13 cellular contexts compared by ENCODE assay signal in genomic region chr10:88076027-88076880, GRCh38.
DNase-seq lines count a peak whose midpoint lies in the region; ATAC-seq lines count a peak whose summit lies in the region.
"Had no signal": no experiment of that assay in that cellular context is flagged by ENCODE, and none has a peak within 500 bp of the region (broad histone marks: within the 10 kb centered on the region; RNA-seq: fewer than 3 reads in every experiment).

No MANE protein-coding gene starts in this region.

- intact Hi-C loops in activated T-helper 1 cell treated with anti-CD3 and anti-CD28 coated beads, Interleukin-12 subunit alpha, Interleukin-12 subunit beta, Interleukin-2, Interleukin-4 antibody, amounts not matched to agents 30 ng/mL and 10 ng/mL and 1 ng/mL, durations not matched to agents 14 hours and 24 hours and 36 hours (cut with micrococcal nuclease): no loop called here

- H3K9me3 Mint-ChIP-seq in immature natural killer cell: no peaks in the 10 kb centered on the region
- no peaks in the 10 kb centered on the region for H3K9me3 Mint-ChIP-seq in activated CD4-positive, alpha-beta memory T cell treated with anti-CD3 and anti-CD28 coated beads, Interleukin-2, amount 10 ng/mL, durations not matched to agents 7 days and 5 days
- H3K9me3 Mint-ChIP-seq in activated T-helper 1 cell treated with anti-CD3 and anti-CD28 coated beads, Interleukin-12 subunit alpha, Interleukin-12 subunit beta, Interleukin-2, Interleukin-4 antibody, amounts not matched to agents 30 ng/mL and 10 ng/mL and 1 ng/mL, durations not matched to agents 14 hours and 24 hours and 36 hours: no peaks in the 10 kb centered on the region
- H3K9me3 Mint-ChIP-seq: dendritic cell treated with granulocyte-macrophage colony-stimulating factor and Interleukin-4, amounts not matched to agents 40 ng/mL and 50 ng/mL, for 4 days; WTC11 had no signal

- peak overlapping the region; percentile 23 to 68 (median 55) for H3K4me3 Mint-ChIP-seq in immature natural killer cell
- no peak overlapping the region for H3K4me3 Mint-ChIP-seq in activated CD4-positive, alpha-beta memory T cell treated with anti-CD3 and anti-CD28 coated beads, Interleukin-2, amount 10 ng/mL, durations not matched to agents 7 days and 5 days
- no peak overlapping the region for H3K4me3 Mint-ChIP-seq in activated T-helper 1 cell treated with anti-CD3 and anti-CD28 coated beads, Interleukin-12 subunit alpha, Interleukin-12 subunit beta, Interleukin-2, Interleukin-4 antibody, amounts not matched to agents 30 ng/mL and 10 ng/mL and 1 ng/mL, durations not matched to agents 14 hours and 24 hours and 36 hours
- H3K4me3 Mint-ChIP-seq: dendritic cell treated with granulocyte-macrophage colony-stimulating factor and Interleukin-4, amounts not matched to agents 40 ng/mL and 50 ng/mL, for 4 days; WTC11 had no signal

- CTCF ChIA-PET in activated CD4-positive, alpha-beta memory T cell treated with anti-CD3 and anti-CD28 coated beads, Interleukin-2, amount 10 ng/mL, durations not matched to agents 7 days and 5 days (lab: Charles Lee): no interaction called here

- H3K27me3 Mint-ChIP-seq in immature natural killer cell (ENCODE audit: low read depth in 3 of 3): peaks cover 20 to 29% (median 27%) of the 10 kb centered on the region in 3 donors
- peaks cover 29% of the 10 kb centered on the region for H3K27me3 Mint-ChIP-seq in activated CD4-positive, alpha-beta memory T cell treated with anti-CD3 and anti-CD28 coated beads, Interleukin-2, amount 10 ng/mL, durations not matched to agents 7 days and 5 days
- peaks cover 33% of the 10 kb centered on the region for H3K27me3 Mint-ChIP-seq in activated T-helper 1 cell treated with anti-CD3 and anti-CD28 coated beads, Interleukin-12 subunit alpha, Interleukin-12 subunit beta, Interleukin-2, Interleukin-4 antibody, amounts not matched to agents 30 ng/mL and 10 ng/mL and 1 ng/mL, durations not matched to agents 14 hours and 24 hours and 36 hours (ENCODE audit: insufficient read depth)
- H3K27me3 Mint-ChIP-seq: dendritic cell treated with granulocyte-macrophage colony-stimulating factor and Interleukin-4, amounts not matched to agents 40 ng/mL and 50 ng/mL, for 4 days had no signal

- POLR2A ChIA-PET in activated CD4-positive, alpha-beta memory T cell treated with anti-CD3 and anti-CD28 coated beads, Interleukin-2, amount 10 ng/mL, durations not matched to agents 7 days and 5 days (lab: Charles Lee): interaction anchor here (0.5 to 1.1 kb wide), 2 partner anchors 11 to 15 kb away, joined by 3 read pairs; no protein-coding TSS in a partner anchor

- peaks cover 35 to 57% of the 10 kb centered on the region in 2 donors for H3K4me1 Mint-ChIP-seq in immature natural killer cell
- peaks cover 8% of the 10 kb centered on the region for H3K4me1 Mint-ChIP-seq in activated CD4-positive, alpha-beta memory T cell treated with anti-CD3 and anti-CD28 coated beads, Interleukin-2, amount 10 ng/mL, durations not matched to agents 7 days and 5 days
- H3K4me1 Mint-ChIP-seq in activated T-helper 1 cell treated with anti-CD3 and anti-CD28 coated beads, Interleukin-12 subunit alpha, Interleukin-12 subunit beta, Interleukin-2, Interleukin-4 antibody, amounts not matched to agents 30 ng/mL and 10 ng/mL and 1 ng/mL, durations not matched to agents 14 hours and 24 hours and 36 hours (ENCODE audit: low read depth): peaks cover 8% of the 10 kb centered on the region

- ATAC-seq in GM18517 (IDR thresholded peaks at IDR 0.05; ENCODE audit: unreplicated experiment) (peak; percentile 45), GM21619 (IDR thresholded peaks at IDR 0.05; ENCODE audit: unreplicated experiment) (peak; percentile 52), HG03571 (IDR thresholded peaks at IDR 0.05; ENCODE audit: unreplicated experiment) (peak; percentile 36), GM21360 (IDR thresholded peaks at IDR 0.05; ENCODE audit: unreplicated experiment) (no peak)
- ATAC-seq: WTC11 had no signal

- peak; percentile 64 to 65 (median 64) for DNase-seq in immature natural killer cell
- DNase-seq in effector CD4-positive, alpha-beta T cell: no peak
- no peak for DNase-seq in activated CD4-positive, alpha-beta memory T cell treated with anti-CD3 and anti-CD28 coated beads, Interleukin-2, amount 10 ng/mL, durations not matched to agents 7 days and 5 days
- DNase-seq in activated T-helper 1 cell treated with anti-CD3 and anti-CD28 coated beads, Interleukin-12 subunit alpha, Interleukin-12 subunit beta, Interleukin-2, Interleukin-4 antibody, amounts not matched to agents 30 ng/mL and 10 ng/mL and 1 ng/mL, durations not matched to agents 14 hours and 24 hours and 36 hours (ENCODE audit: low spot score): no peak
- DNase-seq: activated naive CD4-positive, alpha-beta T cell; C1 segment of cervical spinal cord; NCI-H1417 treated with DMSO at 0.1 percent for 48 hours had no signal

- peak overlapping the region in 4 of 6 donors; percentile 4 to 67 (median 26) for H3K27ac Mint-ChIP-seq in immature natural killer cell
- no peak overlapping the region for H3K27ac Mint-ChIP-seq in activated CD4-positive, alpha-beta memory T cell treated with anti-CD3 and anti-CD28 coated beads, Interleukin-2, amount 10 ng/mL, durations not matched to agents 7 days and 5 days
- no peak overlapping the region for H3K27ac Mint-ChIP-seq in activated T-helper 1 cell treated with anti-CD3 and anti-CD28 coated beads, Interleukin-12 subunit alpha, Interleukin-12 subunit beta, Interleukin-2, Interleukin-4 antibody, amounts not matched to agents 30 ng/mL and 10 ng/mL and 1 ng/mL, durations not matched to agents 14 hours and 24 hours and 36 hours
- H3K27ac Mint-ChIP-seq: dendritic cell treated with granulocyte-macrophage colony-stimulating factor and Interleukin-4, amounts not matched to agents 40 ng/mL and 50 ng/mL, for 4 days; WTC11 had no signal

- H3K36me3 Mint-ChIP-seq in immature natural killer cell: no peaks in the 10 kb centered on the region
- H3K36me3 Mint-ChIP-seq in activated CD4-positive, alpha-beta memory T cell treated with anti-CD3 and anti-CD28 coated beads, Interleukin-2, amount 10 ng/mL, durations not matched to agents 7 days and 5 days (ENCODE audit: low read depth): no peaks in the 10 kb centered on the region
- no peaks in the 10 kb centered on the region for H3K36me3 Mint-ChIP-seq in activated T-helper 1 cell treated with anti-CD3 and anti-CD28 coated beads, Interleukin-12 subunit alpha, Interleukin-12 subunit beta, Interleukin-2, Interleukin-4 antibody, amounts not matched to agents 30 ng/mL and 10 ng/mL and 1 ng/mL, durations not matched to agents 14 hours and 24 hours and 36 hours (ENCODE audit: low read depth)
- H3K36me3 Mint-ChIP-seq: WTC11 had no signal

Comparison
In these comparisons a context has a peak if more than half of its experiments do, and no peak if none do; other contexts are left out.
1. DNase-seq: peak in immature natural killer cell (3 of 3); none in effector CD4-positive, alpha-beta T cell (single experiment), activated CD4-positive, alpha-beta memory T cell treated with anti-CD3 and anti-CD28 coated beads, Interleukin-2, amount 10 ng/mL, durations not matched to agents 7 days and 5 days (single experiment) and activated T-helper 1 cell treated with anti-CD3 and anti-CD28 coated beads, Interleukin-12 subunit alpha, Interleukin-12 subunit beta, Interleukin-2, Interleukin-4 antibody, amounts not matched to agents 30 ng/mL and 10 ng/mL and 1 ng/mL, durations not matched to agents 14 hours and 24 hours and 36 hours (single experiment).
2. H3K27ac Mint-ChIP-seq: peak in immature natural killer cell (4 of 6); none in activated CD4-positive, alpha-beta memory T cell treated with anti-CD3 and anti-CD28 coated beads, Interleukin-2, amount 10 ng/mL, durations not matched to agents 7 days and 5 days (single experiment) and activated T-helper 1 cell treated with anti-CD3 and anti-CD28 coated beads, Interleukin-12 subunit alpha, Interleukin-12 subunit beta, Interleukin-2, Interleukin-4 antibody, amounts not matched to agents 30 ng/mL and 10 ng/mL and 1 ng/mL, durations not matched to agents 14 hours and 24 hours and 36 hours (single experiment).
3. H3K4me3 Mint-ChIP-seq: peak in immature natural killer cell (5 of 5); none in activated CD4-positive, alpha-beta memory T cell treated with anti-CD3 and anti-CD28 coated beads, Interleukin-2, amount 10 ng/mL, durations not matched to agents 7 days and 5 days (single experiment) and activated T-helper 1 cell treated with anti-CD3 and anti-CD28 coated beads, Interleukin-12 subunit alpha, Interleukin-12 subunit beta, Interleukin-2, Interleukin-4 antibody, amounts not matched to agents 30 ng/mL and 10 ng/mL and 1 ng/mL, durations not matched to agents 14 hours and 24 hours and 36 hours (single experiment).